16 cellular contexts compared by ENCODE assay signal in genomic region chr13:97366172-97366688, GRCh38.
DNase-seq lines count a peak whose midpoint lies in the region; ATAC-seq, FAIRE-seq and TF ChIP-seq lines count a peak whose summit lies in the region.
"Had no signal": no experiment of that assay in that cellular context is flagged by ENCODE, and none has a peak within 500 bp of the region (broad histone marks: within the 10 kb centered on the region; RNA-seq: fewer than 3 reads in every experiment).

No MANE protein-coding gene starts in this region.

- intact Hi-C loops in GM12878 (cut with micrococcal nuclease; ENCODE audit: unreplicated experiment): loop anchor here (10.0 kb wide), 1 partner anchor 209 kb away; no protein-coding TSS in a partner anchor

- no peak overlapping the region for H3K4me2 ChIP-seq in GM12878 (ENCODE audit: control insufficient read depth, insufficient read depth)

- H2AFZ ChIP-seq in GM12878 (ENCODE audit: control insufficient read depth, low read depth, low read length): no peak overlapping the region

- no peak overlapping the region for H3K9ac ChIP-seq in GM12878 (ENCODE audit: control insufficient read depth, insufficient read depth, low read length)

- no TSS peak for BruUV-seq in GM12878 (replicated peaks; lab: Mats Ljungman, UMichigan)

- no peaks in the 10 kb centered on the region; a peak in 1 of 4 replicates for H3K36me3 ChIP-seq in GM12878 (ENCODE audit: control insufficient read depth in 2 of 2, insufficient read depth in 2 of 2, low read length in 1 of 2)
- H3K36me3 ChIP-seq: thyroid gland had no signal

- no peaks in the 10 kb centered on the region for H4K20me1 ChIP-seq in GM12878 (ENCODE audit: control insufficient read depth, insufficient read depth)

- peaks cover 3% of the 10 kb centered on the region; the same call in 1 of the 2 replicates for H3K4me1 ChIP-seq in GM12878 (ENCODE audit: control insufficient read depth, insufficient read depth, low read length)

- SMC1A ChIA-PET in GM12878 (lab: Charles Lee; ENCODE audit: uncharacterized antibody, unreplicated experiment): interaction anchor here (0.6 kb wide), 1 partner anchor 31 kb away, joined by 3 read pairs; no protein-coding TSS in a partner anchor

- no peak for DNase-seq in GM10248 (ENCODE audit: extremely low spot score)
- no peak for DNase-seq in LNCaP clone FGC (ENCODE audit: low read depth)
- no peak for DNase-seq in GM12878 (ENCODE audit: low read depth, low spot score)
- no peak for DNase-seq in neural crest cell (ENCODE audit: low read depth, low spot score)
- DNase-seq in NCI-H226: no peak
- no peak for DNase-seq in activated CD4-positive, CD25-positive, alpha-beta regulatory T cell treated with anti-CD3 and anti-CD28 coated beads, Interleukin-2, amount 50 U/mL, for 72 hours
- no peak for DNase-seq in natural killer cell treated with Interleukin-12 subunit alpha and Interleukin-12 subunit beta and Interleukin-15 and Interleukin-18, amount 100 ng/mL, for 72 hours (ENCODE audit: low spot score)
- DNase-seq: activated CD4-positive, alpha-beta T cell treated with anti-CD3 and anti-CD28 coated beads for 36 hours; activated naive CD8-positive, alpha-beta T cell treated with anti-CD3 and anti-CD28 coated beads for 36 hours; DMS79 treated with DMSO at 0.1 percent for 48 hours; erythroblast; left cardiac atrium; thyroid gland had no signal

- FAIRE-seq in GM12878 (lab: Jason Lieb, UNC): no peak
- FAIRE-seq: GM12892 had no signal

- H3K27ac ChIP-seq in GM12878 (ENCODE audit: control insufficient read depth, insufficient read depth): no peak overlapping the region

- no peak for TF ChIP-seq EP300 in GM12878 (IDR thresholded peaks at IDR 0.05; ENCODE audit: borderline replicate concordance in 1 of 2, control insufficient read depth in 1 of 2, low read depth in 2 of 2, low read length in 2 of 2)

- ATAC-seq in GM12878: no peak
- ATAC-seq in natural killer cell treated with Interleukin-12 subunit alpha and Interleukin-12 subunit beta and Interleukin-15 and Interleukin-18, amount 100 ng/mL, for 72 hours: no peak
- ATAC-seq in GM19395 (IDR thresholded peaks at IDR 0.05; ENCODE audit: unreplicated experiment): no peak
- ATAC-seq: activated CD4-positive, alpha-beta T cell treated with anti-CD3 and anti-CD28 coated beads for 36 hours had no signal

- peaks cover 12% of the 10 kb centered on the region for H3K4me1 Mint-ChIP-seq in neural crest cell
- H3K4me1 Mint-ChIP-seq in natural killer cell treated with Interleukin-12 subunit alpha and Interleukin-12 subunit beta and Interleukin-15 and Interleukin-18, amount 100 ng/mL, for 72 hours (ENCODE audit: low read depth in 2 of 2): peaks cover 23 to 27% of the 10 kb centered on the region in 2 donors

- RAD21 ChIA-PET in GM12878 (lab: Charles Lee; ENCODE audit: unreplicated experiment): no interaction called here

- H3K4me3 ChIP-seq in LNCaP clone FGC (ENCODE audit: low read depth, low read length) (no peak overlapping the region), GM12878 (no peak overlapping the region)
- H3K4me3 ChIP-seq: MG63, thyroid gland had no signal

- no peak for TF ChIP-seq POLR2A in GM12878 (IDR thresholded peaks at IDR 0.05; ENCODE audit: low read depth, low read length)

- H3K27me3 Mint-ChIP-seq in neural crest cell (ENCODE audit: low read depth): no peaks in the 10 kb centered on the region
- H3K27me3 Mint-ChIP-seq in natural killer cell treated with Interleukin-12 subunit alpha and Interleukin-12 subunit beta and Interleukin-15 and Interleukin-18, amount 100 ng/mL, for 72 hours: no peaks in the 10 kb centered on the region
- H3K27me3 Mint-ChIP-seq: activated CD4-positive, alpha-beta T cell treated with anti-CD3 and anti-CD28 coated beads for 36 hours; activated naive CD8-positive, alpha-beta T cell treated with anti-CD3 and anti-CD28 coated beads for 36 hours had no signal

- no peaks in the 10 kb centered on the region for H3K79me2 ChIP-seq in GM12878 (ENCODE audit: control insufficient read depth, insufficient read depth, low read length)

- H3K4me3 Mint-ChIP-seq in neural crest cell: no peak overlapping the region
- H3K4me3 Mint-ChIP-seq in natural killer cell treated with Interleukin-12 subunit alpha and Interleukin-12 subunit beta and Interleukin-15 and Interleukin-18, amount 100 ng/mL, for 72 hours: no peak overlapping the region
- H3K4me3 Mint-ChIP-seq: activated CD4-positive, alpha-beta T cell treated with anti-CD3 and anti-CD28 coated beads for 36 hours; activated naive CD8-positive, alpha-beta T cell treated with anti-CD3 and anti-CD28 coated beads for 36 hours had no signal

- POLR2A ChIA-PET in GM10248 (lab: Yijun Ruan, JAX) (no interaction called here), GM12878 (lab: Charles Lee) (no interaction called here)

- in situ Hi-C loops in GM12878 (cut with MboI): no loop called here

- TF ChIP-seq CTCF in GM10248 (IDR thresholded peaks at IDR 0.05; ENCODE audit: control extremely low read depth, extremely low read depth, low read depth, missing control alignments): peak; percentile 14
- TF ChIP-seq CTCF in LNCaP clone FGC (IDR thresholded peaks at IDR 0.05; ENCODE audit: control insufficient read depth, extremely low read depth, insufficient read depth): 0 out of 2 replicates have a peak, but pooled peaks have one; percentile 9
- TF ChIP-seq CTCF in GM12878 (IDR thresholded peaks at IDR 0.05 in 2 of 3, conservative IDR thresholded peaks at IDR 0.05 in 1 of 3; ENCODE audit: control insufficient read depth in 2 of 3, extremely low read depth in 1 of 3, insufficient read depth in 1 of 3, low read depth in 3 of 3, low read length in 3 of 3): 0 out of 6 replicates have a peak, but pooled peaks of 1 of the 3 experiments have one; percentile 5
- TF ChIP-seq CTCF in neural crest cell (conservative IDR thresholded peaks at IDR 0.05): peak; percentile 24

- CTCF ChIA-PET in GM10248 (lab: Yijun Ruan, JAX) (interaction anchor here (1.5 to 13.5 kb wide), 2 partner anchors 10 to 255 kb away, joined by 4 to 237 read pairs; no protein-coding TSS in a partner anchor), GM12878 (lab: Yijun Ruan, JAX) (interaction anchor here (1.0 to 1.6 kb wide), 3 partner anchors 15 to 151 kb away, joined by 3 to 4 read pairs (median 3); no protein-coding TSS in a partner anchor)

- no peak overlapping the region for H3K27ac Mint-ChIP-seq in neural crest cell (ENCODE audit: unreplicated experiment)
- H3K27ac Mint-ChIP-seq in natural killer cell treated with Interleukin-12 subunit alpha and Interleukin-12 subunit beta and Interleukin-15 and Interleukin-18, amount 100 ng/mL, for 72 hours: peak overlapping the region in 1 of 2 donors; percentile 45
- H3K27ac Mint-ChIP-seq: activated CD4-positive, alpha-beta T cell treated with anti-CD3 and anti-CD28 coated beads for 36 hours; activated naive CD8-positive, alpha-beta T cell treated with anti-CD3 and anti-CD28 coated beads for 36 hours had no signal

- H3K9me3 ChIP-seq in GM12878 (replicated peaks; ENCODE audit: control insufficient read depth, insufficient read depth, low read length): no peaks in the 10 kb centered on the region
- H3K9me3 ChIP-seq: MG63, thyroid gland had no signal

- 100% methylated on average over 5 of the region's 5 CpGs for WGBS in GM12878 (ENCODE audit: insufficient coverage, insufficient replicate concordance, low lambda C conversion rate, missing lambda C conversion rate)

- H3K36me3 Mint-ChIP-seq in neural crest cell (ENCODE audit: low read depth): peaks cover 15% of the 10 kb centered on the region
- H3K36me3 Mint-ChIP-seq in natural killer cell treated with Interleukin-12 subunit alpha and Interleukin-12 subunit beta and Interleukin-15 and Interleukin-18, amount 100 ng/mL, for 72 hours: no peaks in the 10 kb centered on the region

- no peaks in the 10 kb centered on the region for H3K9me3 Mint-ChIP-seq in neural crest cell
- H3K9me3 Mint-ChIP-seq in natural killer cell treated with Interleukin-12 subunit alpha and Interleukin-12 subunit beta and Interleukin-15 and Interleukin-18, amount 100 ng/mL, for 72 hours: no peaks in the 10 kb centered on the region
- H3K9me3 Mint-ChIP-seq: activated naive CD8-positive, alpha-beta T cell treated with anti-CD3 and anti-CD28 coated beads for 36 hours had no signal

- TF ChIP-seq RAD21 in GM12878 (IDR thresholded peaks at IDR 0.05; ENCODE audit: insufficient read depth, low read depth, low read length): peak; percentile 23; the same call in 1 of the 2 replicates

- H3K27me3 ChIP-seq in GM12878 (replicated peaks in 1 of 2; ENCODE audit: control insufficient read depth in 2 of 2, insufficient read depth in 2 of 2, low read length in 1 of 2): no peaks in the 10 kb centered on the region
- H3K27me3 ChIP-seq: MG63, thyroid gland had no signal

TF ChIP-seq in GM12878, 131 proteins besides CTCF, POLR2A, EP300 and RAD21 (continues in another document):
- TF ChIP-seq, protein P1, sequence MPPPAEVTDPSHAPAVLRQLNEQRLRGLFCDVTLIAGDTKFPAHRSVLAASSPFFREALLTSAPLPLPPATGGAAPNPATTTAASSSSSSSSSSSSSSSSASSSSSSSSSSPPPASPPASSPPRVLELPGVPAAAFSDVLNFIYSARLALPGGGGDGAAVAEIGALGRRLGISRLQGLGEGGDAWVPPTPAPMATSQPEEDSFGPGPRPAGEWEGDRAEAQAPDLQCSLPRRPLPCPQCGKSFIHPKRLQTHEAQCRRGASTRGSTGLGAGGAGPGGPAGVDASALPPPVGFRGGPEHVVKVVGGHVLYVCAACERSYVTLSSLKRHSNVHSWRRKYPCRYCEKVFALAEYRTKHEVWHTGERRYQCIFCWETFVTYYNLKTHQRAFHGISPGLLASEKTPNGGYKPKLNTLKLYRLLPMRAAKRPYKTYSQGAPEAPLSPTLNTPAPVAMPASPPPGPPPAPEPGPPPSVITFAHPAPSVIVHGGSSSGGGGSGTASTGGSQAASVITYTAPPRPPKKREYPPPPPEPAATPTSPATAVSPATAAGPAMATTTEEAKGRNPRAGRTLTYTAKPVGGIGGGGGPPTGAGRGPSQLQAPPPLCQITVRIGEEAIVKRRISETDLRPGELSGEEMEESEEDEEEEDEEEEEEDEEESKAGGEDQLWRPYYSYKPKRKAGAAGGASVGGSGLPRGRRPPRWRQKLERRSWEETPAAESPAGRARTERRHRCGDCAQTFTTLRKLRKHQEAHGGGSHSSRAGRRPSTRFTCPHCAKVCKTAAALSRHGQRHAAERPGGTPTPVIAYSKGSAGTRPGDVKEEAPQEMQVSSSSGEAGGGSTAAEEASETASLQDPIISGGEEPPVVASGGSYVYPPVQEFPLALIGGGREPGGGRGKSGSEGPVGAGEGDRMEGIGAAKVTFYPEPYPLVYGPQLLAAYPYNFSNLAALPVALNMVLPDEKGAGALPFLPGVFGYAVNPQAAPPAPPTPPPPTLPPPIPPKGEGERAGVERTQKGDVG (CRISPR knock-in tag; IDR thresholded peaks at IDR 0.05): no peak
